ENCODE assay signal across 4 cellular contexts in genomic region chr9:107086460-107086859, GRCh38.
TF ChIP-seq lines count a peak whose summit lies in the region.

No MANE protein-coding gene starts in this region.

TF ChIP-seq in HepG2, 621 proteins besides CTCF, POLR2A, EP300 and RAD21:
- peak; percentile 84 for TF ChIP-seq MAFF (IDR thresholded peaks at IDR 0.05; ENCODE audit: low read depth, low read length)
- TF ChIP-seq NR3C1 (CRISPR knock-in tag; IDR thresholded peaks at IDR 0.05): no peak
- TF ChIP-seq MAFK (conservative IDR thresholded peaks at IDR 0.05 in 1 of 2, IDR thresholded peaks at IDR 0.05 in 1 of 2; ENCODE audit: low read length in 2 of 2): peak; percentile 85 to 89
- TF ChIP-seq POGK (CRISPR knock-in tag; conservative IDR thresholded peaks at IDR 0.05): no peak
- TF ChIP-seq NCOA5 (CRISPR knock-in tag; IDR thresholded peaks at IDR 0.05): no peak

TF ChIP-seq in A549, 52 proteins besides CTCF, POLR2A, EP300 and RAD21:
- TF ChIP-seq BHLHE40 (IDR thresholded peaks at IDR 0.05; ENCODE audit: low read depth, low read length) (no peak), ZFP36 (IDR thresholded peaks at IDR 0.05; ENCODE audit: borderline replicate concordance, partially characterized antibody) (no peak), HOXB13 (CRISPR knock-in tag; IDR thresholded peaks at IDR 0.05; ENCODE audit: low read depth) (no peak), MAFK (IDR thresholded peaks at IDR 0.05; ENCODE audit: partially characterized antibody) (peak; percentile 84), ELK1 (IDR thresholded peaks at IDR 0.05; ENCODE audit: low read depth, low read length) (no peak)

TF ChIP-seq in IMR-90, 13 proteins besides CTCF, POLR2A, EP300 and RAD21:
- TF ChIP-seq MAFK (IDR thresholded peaks at IDR 0.05; ENCODE audit: low read depth, low read length) (peak; percentile 78), CHD1 (IDR thresholded peaks at IDR 0.05; ENCODE audit: low read depth, low read length) (no peak)

TF ChIP-seq in K562, 482 proteins besides CTCF, POLR2A, EP300 and RAD21:
- TF ChIP-seq ELF1 (tag; IDR thresholded peaks at IDR 0.05) (no peak), CBFB (CRISPR knock-in tag; IDR thresholded peaks at IDR 0.05) (no peak), SMARCA5 (IDR thresholded peaks at IDR 0.05) (no peak), ETV6 (IDR thresholded peaks at IDR 0.05; ENCODE audit: borderline replicate concordance in 1 of 2, low read depth in 2 of 2, low read length in 1 of 2) (no peak), ETV6 (CRISPR knock-in tag; IDR thresholded peaks at IDR 0.05; ENCODE audit: borderline replicate concordance) (no peak), C11orf30 (IDR thresholded peaks at IDR 0.05; ENCODE audit: low read depth) (peak; percentile 20; the same call in 1 of the 2 replicates), RFX5 (IDR thresholded peaks at IDR 0.05; ENCODE audit: low read depth, low read length) (no peak), ZC3H4 (CRISPR knock-in tag; IDR thresholded peaks at IDR 0.05; ENCODE audit: borderline replicate concordance) (no peak), ZNF143 (CRISPR knock-in tag; IDR thresholded peaks at IDR 0.05) (no peak), KDM5B (IDR thresholded peaks at IDR 0.05; ENCODE audit: insufficient replicate concordance, low read depth, low read length) (no peak), HNRNPK (IDR thresholded peaks at IDR 0.05; ENCODE audit: low read depth, low read length, poor library complexity, severe bottlenecking) (no peak), MAFF (IDR thresholded peaks at IDR 0.05; ENCODE audit: low read length) (peak; percentile 48), ATF6 (CRISPR knock-in tag; IDR thresholded peaks at IDR 0.05) (no peak), ZNF316 (IDR thresholded peaks at IDR 0.05) (peak; percentile 69), EWSR1 (IDR thresholded peaks at IDR 0.05; ENCODE audit: borderline replicate concordance, low read depth, partially characterized antibody) (no peak), BCL6 (CRISPR knock-in tag; IDR thresholded peaks at IDR 0.05) (no peak), MAFK (IDR thresholded peaks at IDR 0.05; ENCODE audit: low read length) (peak; percentile 41; the same call in 1 of the 2 replicates), CLOCK (CRISPR knock-in tag; IDR thresholded peaks at IDR 0.05; ENCODE audit: borderline replicate concordance) (no peak), ZNF12 (CRISPR knock-in tag; IDR thresholded peaks at IDR 0.05) (no peak), RB1 (IDR thresholded peaks at IDR 0.05; ENCODE audit: low read depth) (no peak), PURB (CRISPR knock-in tag; IDR thresholded peaks at IDR 0.05; ENCODE audit: low read depth) (no peak), HDAC3 (IDR thresholded peaks at IDR 0.05; ENCODE audit: borderline replicate concordance, partially characterized antibody) (no peak), COPS2 (conservative IDR thresholded peaks at IDR 0.05) (no peak), CCNT2 (IDR thresholded peaks at IDR 0.05; ENCODE audit: borderline replicate concordance, extremely low read depth, insufficient read length, low read depth, low read length) (no peak), CREB3 (tag; conservative IDR thresholded peaks at IDR 0.05; ENCODE audit: low read depth) (no peak), HNRNPLL (IDR thresholded peaks at IDR 0.05; ENCODE audit: low read depth, low read length, poor library complexity, severe bottlenecking) (no peak)
TF ChIP-seq in K562: peak in this region for 4.
